In genomic region chr13:51801631-51802099, GRCh38 we compare ENCODE assay signal across 1 cellular context.
TF ChIP-seq lines count a peak whose summit lies in the region.

No MANE protein-coding gene starts in this region.

TF ChIP-seq in IMR-90, 13 proteins besides CTCF, POLR2A, EP300 and RAD21 (continued from another document):
- TF ChIP-seq MXI1 (IDR thresholded peaks at IDR 0.05; ENCODE audit: borderline replicate concordance, low read depth, low read length), result no peak
- TF ChIP-seq, protein P1, sequence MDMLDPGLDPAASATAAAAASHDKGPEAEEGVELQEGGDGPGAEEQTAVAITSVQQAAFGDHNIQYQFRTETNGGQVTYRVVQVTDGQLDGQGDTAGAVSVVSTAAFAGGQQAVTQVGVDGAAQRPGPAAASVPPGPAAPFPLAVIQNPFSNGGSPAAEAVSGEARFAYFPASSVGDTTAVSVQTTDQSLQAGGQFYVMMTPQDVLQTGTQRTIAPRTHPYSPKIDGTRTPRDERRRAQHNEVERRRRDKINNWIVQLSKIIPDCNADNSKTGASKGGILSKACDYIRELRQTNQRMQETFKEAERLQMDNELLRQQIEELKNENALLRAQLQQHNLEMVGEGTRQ (IDR thresholded peaks at IDR 0.05; ENCODE audit: low read depth, low read length), result no peak
TF ChIP-seq in IMR-90: peak in this region for 0.
